ENCODE assay signal across 23 cellular contexts in genomic region chr17:14873540-14873939, GRCh38.
A peak's percentile ranks its signal among the peaks of the same experiment; 100 is the strongest.
DNase-seq lines count a peak whose midpoint lies in the region; ATAC-seq and TF ChIP-seq lines count a peak whose summit lies in the region.
"Had no signal": no experiment of that assay in that cellular context is flagged by ENCODE, and none has a peak within 500 bp of the region (broad histone marks: within the 10 kb centered on the region; RNA-seq: fewer than 3 reads in every experiment).

No MANE protein-coding gene starts in this region.

- BruUV-seq in IMR-90 (replicated peaks; lab: Mats Ljungman, UMichigan): no TSS peak
- no TSS peak for BruUV-seq in PC-9 (replicated peaks; lab: Mats Ljungman, UMichigan)

- H3K4me1 ChIP-seq in IMR-90 (ENCODE audit: control insufficient read depth, insufficient read depth, low read length): peaks cover 2% of the 10 kb centered on the region; the same call in 1 of the 2 replicates
- H3K4me1 ChIP-seq in PC-9 (replicated peaks; ENCODE audit: insufficient read depth): no peaks in the 10 kb centered on the region
- H3K4me1 ChIP-seq: BE2C, BLaER1 had no signal

- H3K36me3 ChIP-seq in IMR-90 (ENCODE audit: control insufficient read depth, insufficient read depth, low read length) (no peaks in the 10 kb centered on the region), PC-9 (ENCODE audit: low read depth) (no peaks in the 10 kb centered on the region)
- H3K36me3 ChIP-seq: BE2C, BLaER1 had no signal

- DNase-seq in Right ventricle myocardium superior (no peak), cardiac septum (ENCODE audit: low spot score) (no peak), IMR-90 (no peak), PC-9 (no peak), glutamatergic neuron (no peak)
- DNase-seq: 8988T; ACHN; BE2C; C1 segment of cervical spinal cord; CD4-positive, alpha-beta memory T cell; CD4-positive, CD25-positive, alpha-beta regulatory T cell; CD8-positive, alpha-beta memory T cell; COR-L47; DMS 273 treated with DMSO at 0.1 percent for 48 hours; DMS153; DMS53; DMS79; DND-41; EL; GDM1 had no signal

- no peak overlapping the region for H3K18ac ChIP-seq in IMR-90 (ENCODE audit: low read depth, low read length)

- H3K4me2 ChIP-seq in IMR-90 (ENCODE audit: low read depth, low read length): no peak overlapping the region
- H3K4me2 ChIP-seq in PC-9: no peak overlapping the region
- H3K4me2 ChIP-seq: BLaER1 had no signal

- CTCF ChIA-PET in IMR-90 (lab: Yijun Ruan, JAX) (no interaction called here), PC-9 (lab: Charles Lee) (no interaction called here)

- no CpG with 5 or more reads among the region's 3 CpGs for WGBS in IMR-90 (ENCODE audit: extremely low coverage in 2 of 2, insufficient read length in 1 of 2), 2 experiments

- no peak for TF ChIP-seq RAD21 in IMR-90 (IDR thresholded peaks at IDR 0.05; ENCODE audit: low read length)

- no peak overlapping the region for H4K5ac ChIP-seq in IMR-90 (ENCODE audit: low read depth, low read length)

- no peaks in the 10 kb centered on the region for H3K9me2 ChIP-seq in PC-9 (ENCODE audit: insufficient read depth)

- H3K56ac ChIP-seq in IMR-90 (ENCODE audit: extremely low read depth, insufficient read depth, low read length): no peak overlapping the region

- H4K91ac ChIP-seq in IMR-90 (ENCODE audit: insufficient read depth, low read depth, low read length): no peak overlapping the region

- H4K8ac ChIP-seq in IMR-90 (ENCODE audit: low read depth in 2 of 2, low read length in 2 of 2): no peak overlapping the region

- TF ChIP-seq CTCF in IMR-90 (conservative IDR thresholded peaks at IDR 0.05; ENCODE audit: low read depth, low read length): no peak
- TF ChIP-seq CTCF in PC-9 (conservative IDR thresholded peaks at IDR 0.05): peak; percentile 41; the same call in 1 of the 2 replicates
- TF ChIP-seq CTCF in glutamatergic neuron (IDR thresholded peaks at IDR 0.05; ENCODE audit: partially characterized antibody, unreplicated experiment): no peak

- H2AK5ac ChIP-seq in IMR-90 (ENCODE audit: low read depth, low read length): peak overlapping the region; percentile 8; the same call in 1 of the 2 replicates

- no peak overlapping the region for H2BK5ac ChIP-seq in IMR-90 (ENCODE audit: low read depth, low read length, poor library complexity, severe bottlenecking)

- H3K79me2 ChIP-seq in PC-9 (ENCODE audit: low read depth): no peaks in the 10 kb centered on the region

- H3K9me3 ChIP-seq in IMR-90 (ENCODE audit: control insufficient read depth, insufficient read depth, low read length) (no peaks in the 10 kb centered on the region), PC-9 (ENCODE audit: insufficient read depth, low read depth) (no peaks in the 10 kb centered on the region)
- H3K9me3 ChIP-seq: BE2C, BLaER1 had no signal

- H2BK120ac ChIP-seq in IMR-90 (ENCODE audit: low read depth, low read length): no peak overlapping the region

- TF ChIP-seq POLR2A in IMR-90 (IDR thresholded peaks at IDR 0.05; ENCODE audit: low read depth, low read length): no peak

- H3K9me3 Mint-ChIP-seq in glutamatergic neuron (ENCODE audit: unreplicated experiment): no peaks in the 10 kb centered on the region
- H3K9me3 Mint-ChIP-seq: CD8-positive, alpha-beta memory T cell had no signal

- no peak overlapping the region for H3K23ac ChIP-seq in IMR-90 (ENCODE audit: low read depth, low read length)

- H3K27me3 ChIP-seq in IMR-90 (ENCODE audit: control insufficient read depth, insufficient read depth, low read length): no peaks in the 10 kb centered on the region
- H3K27me3 ChIP-seq in PC-9 (ENCODE audit: insufficient read depth, low read depth): no peaks in the 10 kb centered on the region; the same call in 1 of the 2 replicates
- H3K27me3 ChIP-seq: BE2C, BLaER1 had no signal

- 0 out of 3 replicates have a peak overlapping the region, but pooled peaks have one; percentile 27 for H2BK15ac ChIP-seq in IMR-90 (ENCODE audit: low read depth, low read length)

- H3K27ac Mint-ChIP-seq in glutamatergic neuron (ENCODE audit: unreplicated experiment): no peak overlapping the region
- H3K27ac Mint-ChIP-seq: CD14-positive monocyte; CD4-positive, alpha-beta memory T cell; CD4-positive, CD25-positive, alpha-beta regulatory T cell; CD8-positive, alpha-beta memory T cell had no signal

- no peak overlapping the region for H3K4me3 ChIP-seq in IMR-90 (ENCODE audit: insufficient read depth, low read depth, low read length)
- H3K4me3 ChIP-seq in PC-9: no peak overlapping the region
- H3K4me3 ChIP-seq: BLaER1, GM12878 had no signal

- dilution Hi-C loops in IMR-90 (cut with HindIII; ENCODE audit: low sequenced_read_pairs, unreplicated experiment): no loop called here

- H3K4me3 Mint-ChIP-seq in glutamatergic neuron (ENCODE audit: unreplicated experiment): no peak overlapping the region
- H3K4me3 Mint-ChIP-seq: CD14-positive monocyte; CD4-positive, alpha-beta memory T cell; CD8-positive, alpha-beta memory T cell had no signal

- no peak overlapping the region for H2AK9ac ChIP-seq in IMR-90 (replicated peaks; ENCODE audit: low read depth, low read length, poor library complexity)

- no peaks in the 10 kb centered on the region for H3F3A ChIP-seq in PC-9 (ENCODE audit: insufficient read depth, low read depth)

- peak; percentile 73 for ATAC-seq in Right ventricle myocardium superior (ENCODE audit: poor library complexity)
- ATAC-seq in IMR-90 (ENCODE audit: low read depth): no peak
- ATAC-seq: GM12878 had no signal

- H2AFZ ChIP-seq in IMR-90 (replicated peaks; ENCODE audit: low read length, poor library complexity): no peak overlapping the region
- H2AFZ ChIP-seq in PC-9: no peak overlapping the region

- intact Hi-C loops in Right ventricle myocardium superior (cut with DNase I) (no loop called here), cardiac septum (cut with DNase I) (no loop called here), IMR-90 (cut with micrococcal nuclease) (no loop called here), PC-9 (cut with micrococcal nuclease; ENCODE audit: unreplicated experiment) (no loop called here)

- H3K4me1 Mint-ChIP-seq in glutamatergic neuron (ENCODE audit: low read depth, unreplicated experiment): no peaks in the 10 kb centered on the region
- H3K4me1 Mint-ChIP-seq: CD4-positive, alpha-beta memory T cell; CD4-positive, CD25-positive, alpha-beta regulatory T cell; CD8-positive, alpha-beta memory T cell had no signal

- POLR2A ChIA-PET in IMR-90 (lab: Charles Lee; ENCODE audit: unreplicated experiment): no interaction called here
- POLR2A ChIA-PET in PC-9 (lab: Charles Lee; ENCODE audit: unreplicated experiment): no interaction called here

- in situ Hi-C loops in IMR-90 (cut with MboI; ENCODE audit: low sequenced_read_pairs): no loop called here

- H3K4ac ChIP-seq in IMR-90 (ENCODE audit: low read depth, low read length): no peak overlapping the region; the same call in 1 of the 2 replicates

- H3K36me3 Mint-ChIP-seq in glutamatergic neuron (ENCODE audit: unreplicated experiment): no peaks in the 10 kb centered on the region
- H3K36me3 Mint-ChIP-seq: CD14-positive monocyte; CD4-positive, alpha-beta memory T cell; CD4-positive, CD25-positive, alpha-beta regulatory T cell; CD8-positive, alpha-beta memory T cell had no signal

- no peaks in the 10 kb centered on the region for H4K20me1 ChIP-seq in IMR-90 (ENCODE audit: insufficient read depth, low read length)
- H4K20me1 ChIP-seq in PC-9 (ENCODE audit: insufficient read depth): no peaks in the 10 kb centered on the region
- H4K20me1 ChIP-seq: BLaER1 had no signal

- no peak overlapping the region for H3K9ac ChIP-seq in IMR-90 (ENCODE audit: low read depth, low read length)
- H3K9ac ChIP-seq: BLaER1 had no signal

- no peak overlapping the region for H2BK20ac ChIP-seq in IMR-90 (ENCODE audit: low read depth, low read length)

- H3K27ac ChIP-seq in IMR-90 (ENCODE audit: insufficient read depth, low read length): no peak overlapping the region
- H3K27ac ChIP-seq in PC-9: no peak overlapping the region
- H3K27ac ChIP-seq: BLaER1 had no signal

- H3K79me1 ChIP-seq in IMR-90 (ENCODE audit: low read depth in 1 of 2, low read length in 2 of 2): no peaks in the 10 kb centered on the region

- peak overlapping the region; percentile 8; the same call in 1 of the 2 replicates for H3K14ac ChIP-seq in IMR-90 (replicated peaks; ENCODE audit: low read depth, low read length)

- H3K27me3 Mint-ChIP-seq in glutamatergic neuron (ENCODE audit: unreplicated experiment): no peaks in the 10 kb centered on the region
- H3K27me3 Mint-ChIP-seq: CD4-positive, alpha-beta memory T cell had no signal

- no peaks in the 10 kb centered on the region for H3K9me1 ChIP-seq in IMR-90 (ENCODE audit: insufficient read depth, low read length)

TF ChIP-seq in IMR-90, 13 proteins besides CTCF, POLR2A, EP300 and RAD21 (continues in another document):
- no peak for TF ChIP-seq CEBPB (IDR thresholded peaks at IDR 0.05; ENCODE audit: low read depth, low read length)
- TF ChIP-seq MAFK (IDR thresholded peaks at IDR 0.05; ENCODE audit: low read depth, low read length): no peak
- no peak for TF ChIP-seq NFE2L2 (IDR thresholded peaks at IDR 0.05; ENCODE audit: low read depth, low read length)
- TF ChIP-seq USF2 (IDR thresholded peaks at IDR 0.05; ENCODE audit: low read depth, low read length): no peak
- no peak for TF ChIP-seq SMC3 (IDR thresholded peaks at IDR 0.05; ENCODE audit: low read depth, low read length)
- no peak for TF ChIP-seq ELK1 (IDR thresholded peaks at IDR 0.05; ENCODE audit: borderline replicate concordance, low read depth, low read length)
- no peak for TF ChIP-seq MXI1 (IDR thresholded peaks at IDR 0.05; ENCODE audit: borderline replicate concordance, low read depth, low read length)
- no peak for TF ChIP-seq FOS (IDR thresholded peaks at IDR 0.05; ENCODE audit: low read depth, low read length)
- no peak for TF ChIP-seq BHLHE40 (IDR thresholded peaks at IDR 0.05; ENCODE audit: low read depth, low read length)
- TF ChIP-seq CHD1 (IDR thresholded peaks at IDR 0.05; ENCODE audit: low read depth, low read length): no peak
- TF ChIP-seq RCOR1 (IDR thresholded peaks at IDR 0.05; ENCODE audit: insufficient replicate concordance, low read length): no peak
